ENCODE assay signal across 15 cellular contexts in genomic region chr5:61423487-61424157, GRCh38.
DNase-seq lines count a peak whose midpoint lies in the region; ATAC-seq and TF ChIP-seq lines count a peak whose summit lies in the region.
"Had no signal": no experiment of that assay in that cellular context is flagged by ENCODE, and none has a peak within 500 bp of the region (broad histone marks: within the 10 kb centered on the region; RNA-seq: fewer than 3 reads in every experiment).

No MANE protein-coding gene starts in this region.

- H3K4me1 ChIP-seq in endodermal cell (ENCODE audit: control insufficient read depth, insufficient read depth, low read length), result no peaks in the 10 kb centered on the region

- no peak overlapping the region for H3K4me3 ChIP-seq in endodermal cell (ENCODE audit: low read length)

- intact Hi-C loops in activated T-helper 1 cell treated with anti-CD3 and anti-CD28 coated beads, Interleukin-12 subunit alpha, Interleukin-12 subunit beta, Interleukin-2, Interleukin-4 antibody, amounts not matched to agents 30 ng/mL and 10 ng/mL and 1 ng/mL, durations not matched to agents 14 hours and 24 hours and 36 hours (cut with micrococcal nuclease), result no loop called here

- peaks cover 7% of the 10 kb centered on the region for H3K9me3 Mint-ChIP-seq in endodermal cell
- H3K9me3 Mint-ChIP-seq in osteocyte (ENCODE audit: unreplicated experiment), result peaks cover 13% of the 10 kb centered on the region
- H3K9me3 Mint-ChIP-seq in activated T-helper 1 cell treated with anti-CD3 and anti-CD28 coated beads, Interleukin-12 subunit alpha, Interleukin-12 subunit beta, Interleukin-2, Interleukin-4 antibody, amounts not matched to agents 30 ng/mL and 10 ng/mL and 1 ng/mL, durations not matched to agents 14 hours and 24 hours and 36 hours, result peaks cover 20% of the 10 kb centered on the region

- DNase-seq in Ammon's horn (ENCODE audit: low spot score) (peak; percentile 36), T-helper 17 cell (no peak), endodermal cell (no peak), osteocyte (ENCODE audit: extremely low spot score, unreplicated experiment) (no peak)
- DNase-seq in activated T-helper 1 cell treated with anti-CD3 and anti-CD28 coated beads, Interleukin-12 subunit alpha, Interleukin-12 subunit beta, Interleukin-2, Interleukin-4 antibody, amounts not matched to agents 30 ng/mL and 10 ng/mL and 1 ng/mL, durations not matched to agents 14 hours and 24 hours and 36 hours (ENCODE audit: low spot score), result no peak
- DNase-seq: activated CD4-positive, alpha-beta memory T cell treated with anti-CD3 and anti-CD28 coated beads, Interleukin-2, amount 10 ng/mL, durations not matched to agents 7 days and 5 days; DMS53; heart left ventricle; natural killer cell; NCI-H82 had no signal

- 86 to 90% methylated on average over 3 of the region's 3 CpGs for WGBS in endodermal cell (ENCODE audit: insufficient coverage in 1 of 2, insufficient read length in 1 of 2), 2 experiments

- H3K4me1 Mint-ChIP-seq in T-helper 17 cell (peaks cover 23% of the 10 kb centered on the region), endodermal cell (peaks cover 4% of the 10 kb centered on the region), osteocyte (ENCODE audit: unreplicated experiment) (peaks cover 48% of the 10 kb centered on the region)
- H3K4me1 Mint-ChIP-seq in activated T-helper 1 cell treated with anti-CD3 and anti-CD28 coated beads, Interleukin-12 subunit alpha, Interleukin-12 subunit beta, Interleukin-2, Interleukin-4 antibody, amounts not matched to agents 30 ng/mL and 10 ng/mL and 1 ng/mL, durations not matched to agents 14 hours and 24 hours and 36 hours (ENCODE audit: low read depth), result peaks cover 13% of the 10 kb centered on the region

- H3K27me3 Mint-ChIP-seq in T-helper 17 cell, result no peaks in the 10 kb centered on the region
- no peaks in the 10 kb centered on the region for H3K27me3 Mint-ChIP-seq in endodermal cell (ENCODE audit: insufficient read depth)
- no peaks in the 10 kb centered on the region for H3K27me3 Mint-ChIP-seq in osteocyte (ENCODE audit: unreplicated experiment)
- no peaks in the 10 kb centered on the region for H3K27me3 Mint-ChIP-seq in activated T-helper 1 cell treated with anti-CD3 and anti-CD28 coated beads, Interleukin-12 subunit alpha, Interleukin-12 subunit beta, Interleukin-2, Interleukin-4 antibody, amounts not matched to agents 30 ng/mL and 10 ng/mL and 1 ng/mL, durations not matched to agents 14 hours and 24 hours and 36 hours (ENCODE audit: insufficient read depth)
- H3K27me3 Mint-ChIP-seq: activated CD4-positive, alpha-beta memory T cell treated with anti-CD3 and anti-CD28 coated beads, Interleukin-2, amount 10 ng/mL, durations not matched to agents 7 days and 5 days had no signal

- peak overlapping the region; percentile 29 for H3K27ac ChIP-seq in endodermal cell (ENCODE audit: low read depth, low read length)

- H3K9me3 ChIP-seq in T-helper 17 cell (ENCODE audit: control insufficient read depth, low read length, poor library complexity, severe bottlenecking) (no peaks in the 10 kb centered on the region), endodermal cell (ENCODE audit: control insufficient read depth, low read length) (peaks cover 6% of the 10 kb centered on the region)

- no peak overlapping the region for H3K9ac ChIP-seq in endodermal cell (ENCODE audit: extremely low read depth, low read length, poor library complexity, severe bottlenecking)

- no peaks in the 10 kb centered on the region for H3K36me3 Mint-ChIP-seq in T-helper 17 cell (ENCODE audit: low read depth)
- H3K36me3 Mint-ChIP-seq in endodermal cell (ENCODE audit: low read depth), result peaks cover 6% of the 10 kb centered on the region
- H3K36me3 Mint-ChIP-seq in osteocyte (ENCODE audit: unreplicated experiment), result peaks cover 7% of the 10 kb centered on the region
- peaks cover 3% of the 10 kb centered on the region for H3K36me3 Mint-ChIP-seq in activated T-helper 1 cell treated with anti-CD3 and anti-CD28 coated beads, Interleukin-12 subunit alpha, Interleukin-12 subunit beta, Interleukin-2, Interleukin-4 antibody, amounts not matched to agents 30 ng/mL and 10 ng/mL and 1 ng/mL, durations not matched to agents 14 hours and 24 hours and 36 hours (ENCODE audit: low read depth)

- H3K4me3 Mint-ChIP-seq in T-helper 17 cell (no peak overlapping the region), endodermal cell (no peak overlapping the region), osteocyte (ENCODE audit: unreplicated experiment) (peak overlapping the region; percentile 51)
- H3K4me3 Mint-ChIP-seq in activated T-helper 1 cell treated with anti-CD3 and anti-CD28 coated beads, Interleukin-12 subunit alpha, Interleukin-12 subunit beta, Interleukin-2, Interleukin-4 antibody, amounts not matched to agents 30 ng/mL and 10 ng/mL and 1 ng/mL, durations not matched to agents 14 hours and 24 hours and 36 hours, result no peak overlapping the region
- H3K4me3 Mint-ChIP-seq: activated CD4-positive, alpha-beta memory T cell treated with anti-CD3 and anti-CD28 coated beads, Interleukin-2, amount 10 ng/mL, durations not matched to agents 7 days and 5 days; natural killer cell; T-helper 2 cell treated with Interferon-gamma antibody and Interleukin-4, amounts not matched to agents 5 μg/mL and 100 μg/mL, for 36 hours had no signal

- TF ChIP-seq CTCF in endodermal cell (conservative IDR thresholded peaks at IDR 0.05) (no peak), osteocyte (IDR thresholded peaks at IDR 0.05) (no peak)

- ATAC-seq in T-helper 17 cell (no peak), GM19397 (IDR thresholded peaks at IDR 0.05; ENCODE audit: unreplicated experiment) (no peak), HG03196 (IDR thresholded peaks at IDR 0.05; ENCODE audit: unreplicated experiment) (no peak), GM19328 (IDR thresholded peaks at IDR 0.05; ENCODE audit: unreplicated experiment) (no peak)
- ATAC-seq: natural killer cell had no signal

- no peaks in the 10 kb centered on the region for H3K27me3 ChIP-seq in endodermal cell (ENCODE audit: control insufficient read depth, insufficient read depth, low read length, poor library complexity, severe bottlenecking)
- H3K27me3 ChIP-seq: heart left ventricle had no signal

- H3K36me3 ChIP-seq in endodermal cell (ENCODE audit: control insufficient read depth, insufficient read depth, low read length), result no peaks in the 10 kb centered on the region
- H3K36me3 ChIP-seq: heart left ventricle had no signal

- H3K27ac Mint-ChIP-seq in T-helper 17 cell, result peak overlapping the region; percentile 57
- peak overlapping the region; percentile 28 for H3K27ac Mint-ChIP-seq in endodermal cell
- H3K27ac Mint-ChIP-seq in osteocyte (ENCODE audit: unreplicated experiment), result peak overlapping the region; percentile 72
- no peak overlapping the region for H3K27ac Mint-ChIP-seq in activated T-helper 1 cell treated with anti-CD3 and anti-CD28 coated beads, Interleukin-12 subunit alpha, Interleukin-12 subunit beta, Interleukin-2, Interleukin-4 antibody, amounts not matched to agents 30 ng/mL and 10 ng/mL and 1 ng/mL, durations not matched to agents 14 hours and 24 hours and 36 hours
- H3K27ac Mint-ChIP-seq: activated CD4-positive, alpha-beta memory T cell treated with anti-CD3 and anti-CD28 coated beads, Interleukin-2, amount 10 ng/mL, durations not matched to agents 7 days and 5 days; activated T-helper 2 cell treated with anti-CD3 and anti-CD28 coated beads, Interferon-gamma antibody, Interleukin-2, Interleukin-4, amounts not matched to agents 10 μg/mL and 5 μg/mL and 100 μg/mL, durations not matched to agents 14 hours and 24 hours and 36 hours; T-helper 2 cell treated with Interferon-gamma antibody and Interleukin-4, amounts not matched to agents 5 μg/mL and 100 μg/mL, for 36 hours had no signal
